Comparison of ENCODE assay signal across 28 cellular contexts in genomic region chr19:7908078-7908699, GRCh38. TPM values are rescaled to one million over a fixed set of nuclear protein-coding genes. Genes with fewer than 3 reads are reported as not detected.
DNase-seq lines count a peak whose midpoint lies in the region; ATAC-seq, FAIRE-seq and TF ChIP-seq lines count a peak whose summit lies in the region.
"Had no signal": no experiment of that assay in that cellular context is flagged by ENCODE, and none has a peak within 500 bp of the region (broad histone marks: within the 10 kb centered on the region; RNA-seq: fewer than 3 reads in every experiment).

No MANE protein-coding gene starts in this region.

- WGBS in right cardiac atrium = 70% methylated on average over 14 of the region's 14 CpGs
- 59 to 65% methylated on average over 14 of the region's 14 CpGs for WGBS in heart right ventricle, 2 donors
- 92% methylated on average over 10 of the region's 14 CpGs; no CpG with 5 or more reads in 1 of the 2 experiments for WGBS in H1 (ENCODE audit: extremely low coverage in 1 of 2, insufficient coverage in 1 of 2, insufficient read length in 1 of 2, insufficient replicate concordance in 2 of 2, low coverage in 1 of 2, low lambda C conversion rate in 2 of 2, missing lambda C conversion rate in 1 of 2), 2 experiments

- H3K27me3 Mint-ChIP-seq in CD8-positive, alpha-beta memory T cell = peaks cover 0 to 9% of the 10 kb centered on the region in 2 donors

- H4K8ac ChIP-seq in H1 (ENCODE audit: extremely low read depth, insufficient read depth, low read length) = no peak overlapping the region

- TF ChIP-seq POLR2A in H1 (IDR thresholded peaks at IDR 0.05; ENCODE audit: control extremely low read depth in 1 of 2, low read depth in 2 of 2, low read length in 2 of 2) = no peak

- H3K4me1 ChIP-seq in right cardiac atrium (ENCODE audit: control insufficient read depth, insufficient read depth, low read length) = peaks cover 5% of the 10 kb centered on the region
- H3K4me1 ChIP-seq in heart right ventricle = peaks cover 11 to 54% (median 33%) of the 10 kb centered on the region in 9 donors
- H3K4me1 ChIP-seq in H1 (replicated peaks in 1 of 4; ENCODE audit: control insufficient read depth in 3 of 4, insufficient read depth in 4 of 4, low read length in 3 of 4) = peaks cover 0 to 6% (median 4%) of the 10 kb centered on the region in 4 experiments; a peak in 5 of 7 replicates
- H3K4me1 ChIP-seq in CD8-positive, alpha-beta memory T cell (ENCODE audit: insufficient read depth, low read length) = peaks cover 27% of the 10 kb centered on the region

- H2BK120ac ChIP-seq in H1 (replicated peaks; ENCODE audit: low read depth, low read length) = no peak overlapping the region

- H3K23ac ChIP-seq in H1 (ENCODE audit: insufficient read length) = no peak overlapping the region

- H3K4me3 ChIP-seq in right cardiac atrium (ENCODE audit: low read length) (no peak overlapping the region), heart right ventricle (no peak overlapping the region), H1 (ENCODE audit: extremely low read depth in 1 of 4, insufficient read depth in 2 of 4, low read depth in 3 of 4, low read length in 4 of 4) (no peak overlapping the region)
- no peak overlapping the region for H3K4me3 ChIP-seq in CD8-positive, alpha-beta memory T cell (ENCODE audit: low read length)
- H3K4me3 ChIP-seq: gastroesophageal sphincter, psoas muscle, vagina had no signal

- peaks cover 6% of the 10 kb centered on the region; the same call in 1 of the 2 replicates for H3K23me2 ChIP-seq in H1 (ENCODE audit: low read depth, low read length)

- H3K18ac ChIP-seq in H1 (ENCODE audit: extremely low read depth, low read length) = no peak overlapping the region

- H3K36me3 Mint-ChIP-seq in CD8-positive, alpha-beta memory T cell = peaks cover 3 to 54% (median 10%) of the 10 kb centered on the region in 3 donors

- no peak overlapping the region for H4K5ac ChIP-seq in H1 (ENCODE audit: insufficient read length, low read depth, low read length)

- no peak overlapping the region for H3K27ac ChIP-seq in right cardiac atrium (ENCODE audit: low read length)
- peak overlapping the region in 1 of 10 donors; percentile 36 for H3K27ac ChIP-seq in heart right ventricle
- no peak overlapping the region for H3K27ac ChIP-seq in H1 (ENCODE audit: low read depth, low read length)
- no peak overlapping the region for H3K27ac ChIP-seq in CD8-positive, alpha-beta memory T cell (ENCODE audit: low read depth, low read length)
- H3K27ac ChIP-seq: gastroesophageal sphincter, psoas muscle, vagina, VCaP had no signal

- no peak overlapping the region for H3K4me2 ChIP-seq in H1 (ENCODE audit: insufficient read depth in 1 of 2, low read depth in 2 of 2, low read length in 2 of 2)

- H2BK5ac ChIP-seq in H1 (ENCODE audit: low read depth, low read length) = no peak overlapping the region

- no peak overlapping the region for H2AK5ac ChIP-seq in H1 (ENCODE audit: low read depth, low read length)

- H3K9me3 ChIP-seq in right cardiac atrium (ENCODE audit: control insufficient read depth, low read length) (no peaks in the 10 kb centered on the region), heart right ventricle (no peaks in the 10 kb centered on the region), H1 (ENCODE audit: insufficient read depth in 2 of 2, low read depth in 1 of 2, low read length in 1 of 2) (no peaks in the 10 kb centered on the region)
- H3K9me3 ChIP-seq in CD8-positive, alpha-beta memory T cell (ENCODE audit: low read length) = no peaks in the 10 kb centered on the region
- H3K9me3 ChIP-seq: gastroesophageal sphincter, psoas muscle, vagina had no signal

- H3K36me3 ChIP-seq in heart right ventricle (peaks cover 4 to 63% (median 33%) of the 10 kb centered on the region in 9 donors), H1 (ENCODE audit: control insufficient read depth in 2 of 4, insufficient read depth in 4 of 4, low read length in 3 of 4) (peaks cover 5 to 30% (median 16%) of the 10 kb centered on the region in 4 experiments; a peak in 5 of 8 replicates)
- peaks cover 8% of the 10 kb centered on the region for H3K36me3 ChIP-seq in CD8-positive, alpha-beta memory T cell (ENCODE audit: insufficient read depth, low read length)

- TF ChIP-seq CTCF in heart right ventricle (IDR thresholded peaks at IDR 0.05) = no peak
- TF ChIP-seq CTCF in H1 (IDR thresholded peaks at IDR 0.05; ENCODE audit: control extremely low read depth in 1 of 3, insufficient read depth in 1 of 3, low read depth in 1 of 3, low read length in 3 of 3) = peak; percentile 7 to 17 (median 10); a peak in 2 of 4 replicates

- H3K79me2 ChIP-seq in H1 (ENCODE audit: control insufficient read depth in 1 of 2, insufficient read depth in 2 of 2, low read length in 2 of 2) = peaks cover 0 to 22% of the 10 kb centered on the region in 2 experiments; a peak in 2 of 4 replicates

- FAIRE-seq in H1 (lab: Jason Lieb, UNC) = no peak
- FAIRE-seq: A204.1 had no signal

- H3K14ac ChIP-seq in H1 (ENCODE audit: insufficient read length) = no peak overlapping the region

- H3K4ac ChIP-seq in H1 (replicated peaks; ENCODE audit: insufficient read length, low read depth, low read length) = no peak overlapping the region

- peak overlapping the region in 2 of 8 donors; percentile 40 to 81 for H3K27ac Mint-ChIP-seq in CD8-positive, alpha-beta memory T cell
- H3K27ac Mint-ChIP-seq: activated CD4-positive, alpha-beta T cell treated with anti-CD3 and anti-CD28 coated beads, Interleukin-2, amount 10 ng/mL, durations not matched to agents 24 days and 14 days; activated naive CD8-positive, alpha-beta T cell treated with anti-CD3 and anti-CD28 coated beads, Interleukin-2, amount 50 U/mL, for 24 hours had no signal

- no peak overlapping the region for H2AFZ ChIP-seq in H1 (ENCODE audit: low read length)

- DNase-seq in right cardiac atrium (peak in 2 of 3 donors; percentile 54 to 61), heart right ventricle (no peak), H1 (ENCODE audit: low read depth in 1 of 2, low spot score in 2 of 2) (no peak), hippocampal formation (lab: John Stamatoyannopoulos, UW) (no peak)
- DNase-seq in CD8-positive, alpha-beta memory T cell = no peak
- DNase-seq: activated CD4-positive, alpha-beta T cell treated with anti-CD3 and anti-CD28 coated beads, Interleukin-2, amount 10 ng/mL, durations not matched to agents 24 days and 14 days; activated naive CD8-positive, alpha-beta T cell treated with anti-CD3 and anti-CD28 coated beads, Interleukin-2, amount 50 U/mL, for 24 hours; activated T-cell treated with anti-CD3 and anti-CD28 coated beads, Interleukin-2, amount 50 U/mL, for 48 hours; AML-193; hypothalamus; NCI-H1092 treated with DMSO at 0.1 percent for 48 hours; NCI-H187 treated with DMSO at 0.1 percent for 48 hours; NCI-H526; NK-92 treated with Interleukin-12 subunit alpha and Interleukin-12 subunit beta, amount 100 ng/mL, for 24 hours; psoas muscle; SIG-M5; stimulated activated naive CD4-positive, alpha-beta T cell treated with Interleukin-2 at 50 U/mL for 16 hours had no signal

- no peak overlapping the region for H2BK15ac ChIP-seq in H1 (ENCODE audit: low read length)

- H3K27me3 ChIP-seq in right cardiac atrium (ENCODE audit: control insufficient read depth, insufficient read depth) (no peaks in the 10 kb centered on the region), heart right ventricle (peaks cover 0 to 8% (median 0%) of the 10 kb centered on the region in 7 donors), H1 (replicated peaks in 1 of 4; ENCODE audit: control insufficient read depth in 3 of 4, extremely low read depth in 1 of 4, insufficient read depth in 3 of 4, low read length in 3 of 4) (no peaks in the 10 kb centered on the region)
- no peaks in the 10 kb centered on the region for H3K27me3 ChIP-seq in CD8-positive, alpha-beta memory T cell (ENCODE audit: insufficient read depth, low read length, poor library complexity, severe bottlenecking)
- H3K27me3 ChIP-seq: gastroesophageal sphincter, vagina had no signal

- TF ChIP-seq RAD21 in H1 (IDR thresholded peaks at IDR 0.05 in 1 of 2, conservative IDR thresholded peaks at IDR 0.05 in 1 of 2; ENCODE audit: low read depth in 2 of 2, low read length in 2 of 2) = no peak

- TF ChIP-seq EP300 in H1 (IDR thresholded peaks at IDR 0.05; ENCODE audit: borderline replicate concordance in 1 of 2, low read depth in 2 of 2, low read length in 2 of 2) = no peak

- H4K20me1 ChIP-seq in H1 (replicated peaks in 1 of 2; ENCODE audit: control insufficient read depth in 1 of 2, insufficient read depth in 2 of 2, low read length in 2 of 2) = peaks cover 5 to 19% of the 10 kb centered on the region in 2 experiments

- peaks cover 16 to 37% (median 19%) of the 10 kb centered on the region in 3 donors for H3K4me1 Mint-ChIP-seq in CD8-positive, alpha-beta memory T cell

- intact Hi-C loops in right cardiac atrium (cut with DNase I) (no loop called here), heart right ventricle (cut with DNase I) (no loop called here)

- POLR2A ChIA-PET in H1 (lab: Charles Lee; ENCODE audit: partially characterized antibody) = interaction anchor here (1.0 to 2.3 kb wide), 8 partner anchors 8 to 50 kb away, joined by 4 to 12 read pairs (median 6); partner anchors contain the start of gene TIMM44
- POLR2A ChIA-PET in CD8-positive, alpha-beta memory T cell (lab: Charles Lee) = interaction anchor here (0.7 kb wide), 1 partner anchor 482 kb away, joined by 4 read pairs; the partner anchor contains the start of gene RAB11B

- H4K91ac ChIP-seq in H1 (replicated peaks; ENCODE audit: insufficient read length, low read length) = no peak overlapping the region

- CTCF ChIA-PET in H1 (lab: Charles Lee; ENCODE audit: partially characterized antibody) = interaction anchor here (0.8 to 1.8 kb wide), 9 partner anchors 8 to 186 kb away, joined by 3 to 12 read pairs (median 4); no protein-coding TSS in a partner anchor
- CTCF ChIA-PET in CD8-positive, alpha-beta memory T cell (lab: Charles Lee) = interaction anchor here (2.1 kb wide), 1 partner anchor 10 kb away, joined by 8 read pairs; no protein-coding TSS in a partner anchor

- H2BK12ac ChIP-seq in H1 (ENCODE audit: low read depth, low read length) = no peak overlapping the region

- no peak overlapping the region for H2BK20ac ChIP-seq in H1 (ENCODE audit: low read length)

- ATAC-seq in right cardiac atrium (no peak), heart right ventricle (no peak), GM21786 (IDR thresholded peaks at IDR 0.05; ENCODE audit: unreplicated experiment) (no peak)
- ATAC-seq: activated naive CD8-positive, alpha-beta T cell treated with anti-CD3 and anti-CD28 coated beads, Interleukin-2, amount 50 U/mL, for 24 hours; gastroesophageal sphincter; Panc1; psoas muscle had no signal

- peak overlapping the region in 1 of 7 donors; percentile 40 for H3K4me3 Mint-ChIP-seq in CD8-positive, alpha-beta memory T cell
- H3K4me3 Mint-ChIP-seq: activated CD4-positive, alpha-beta T cell treated with anti-CD3 and anti-CD28 coated beads, Interleukin-2, amount 10 ng/mL, durations not matched to agents 24 days and 14 days; activated naive CD8-positive, alpha-beta T cell treated with anti-CD3 and anti-CD28 coated beads, Interleukin-2, amount 50 U/mL, for 24 hours; immature natural killer cell had no signal

- H3K56ac ChIP-seq in H1 (replicated peaks; ENCODE audit: insufficient read length, low read depth, low read length) = no peak overlapping the region

- peaks cover 0 to 3% (median 2%) of the 10 kb centered on the region in 5 donors for H3K9me3 Mint-ChIP-seq in CD8-positive, alpha-beta memory T cell
- H3K9me3 Mint-ChIP-seq: activated CD4-positive, alpha-beta T cell treated with anti-CD3 and anti-CD28 coated beads, Interleukin-2, amount 10 ng/mL, durations not matched to agents 24 days and 14 days; activated naive CD8-positive, alpha-beta T cell treated with anti-CD3 and anti-CD28 coated beads, Interleukin-2, amount 50 U/mL, for 24 hours had no signal

- peaks cover 11% of the 10 kb centered on the region for H3K79me1 ChIP-seq in H1 (ENCODE audit: low read depth, low read length)

- H3K9ac ChIP-seq in H1 (replicated peaks in 1 of 4; ENCODE audit: extremely low read depth in 1 of 4, low read depth in 3 of 4, low read length in 3 of 4) = no peak overlapping the region

RNA-seq across cellular contexts. Expression of gene MAP2K7, which starts 4.5 kb away (rescaled TPM):
- total RNA-seq in right cardiac atrium (10 to 100 TPM; 23.2 to 32.6 (median 28.5) TPM), heart right ventricle (10 to 100 TPM; 21.3 to 32.5 (median 24.6) TPM)
- polyA plus RNA-seq in right cardiac atrium (26.9 TPM), heart right ventricle (10 to 100 TPM; 13.1 to 53.8 TPM), H1 (2011; rRNA removed) (8.9 and 16.6 TPM in 2 replicates)
- 38.3 and 41.5 TPM in 2 replicates for total RNA-seq in H1 (2021; fragmentation: NEBNext Ultra II Directional; extraction: Animal tissue kit (Norgen Biotek cat#: 25700))
- polyA plus RNA-seq in H1 (2011; cell fraction: cytosol; rRNA removed) = 16.5 TPM
- polyA plus RNA-seq in H1 (2011; cell fraction: nucleus; rRNA removed) = 35.7 TPM
- 20.9 to 28.0 TPM (median 25.4 TPM) in 4 replicates for polyA plus RNA-seq in H1 (2012, experiment 1 of 2)
- polyA plus RNA-seq in H1 (2012, experiment 2 of 2) = 25.2 TPM
- 28.9 TPM for polyA plus RNA-seq in H1 (2013, experiment 1 of 2)
- polyA plus RNA-seq in H1 (2013, experiment 2 of 2) = 27.2 TPM
- polyA minus RNA-seq in H1 (2011; rRNA and poly(A)+ RNA removed) = 9.2 and 11.4 TPM in 2 replicates
- polyA minus RNA-seq in H1 (2011; cell fraction: cytosol; rRNA and poly(A)+ RNA removed) = 17.8 TPM
- polyA minus RNA-seq in H1 (2011; cell fraction: nucleus; rRNA and poly(A)+ RNA removed) = 14.4 TPM
- total RNA-seq in CD8-positive, alpha-beta memory T cell = 10 to 100 TPM; 35.9 to 38.3 TPM
- polyA plus RNA-seq in CD8-positive, alpha-beta memory T cell = 2.0 TPM

RNA-seq across cellular contexts. Expression of gene TGFBR3L, which starts 6.4 kb away (rescaled TPM):
- total RNA-seq in right cardiac atrium (10 to 100 TPM in 3 of 4 donors, 1 to 10 TPM in 1; 8.0 to 17.6 (median 14.5) TPM), heart right ventricle (10 to 100 TPM in 2 of 10 donors, 1 to 10 TPM in 8; 1.1 to 11.6 (median 4.7) TPM)
- polyA plus RNA-seq in right cardiac atrium (2.4 TPM), heart right ventricle (1 to 10 TPM; 1.9 to 2.3 TPM), H1 (2011; rRNA removed) (3.1 and 8.9 TPM in 2 replicates)
- 3.7 and 4.3 TPM in 2 replicates for total RNA-seq in H1 (2021; fragmentation: NEBNext Ultra II Directional; extraction: Animal tissue kit (Norgen Biotek cat#: 25700))
- polyA plus RNA-seq in H1 (2011; cell fraction: cytosol; rRNA removed) = 2.2 TPM
- 3.3 TPM for polyA plus RNA-seq in H1 (2011; cell fraction: nucleus; rRNA removed)
- 3.3 to 6.1 TPM (median 4.6 TPM) in 4 replicates for polyA plus RNA-seq in H1 (2012, experiment 1 of 2)
- 2.7 TPM for polyA plus RNA-seq in H1 (2012, experiment 2 of 2)
- 5.3 TPM for polyA plus RNA-seq in H1 (2013, experiment 1 of 2)
- polyA plus RNA-seq in H1 (2013, experiment 2 of 2) = 5.7 TPM
- not detected in 2 replicates for polyA minus RNA-seq in H1 (2011; rRNA and poly(A)+ RNA removed)
- 3.7 TPM for polyA minus RNA-seq in H1 (2011; cell fraction: cytosol; rRNA and poly(A)+ RNA removed)
- 2.4 TPM for polyA minus RNA-seq in H1 (2011; cell fraction: nucleus; rRNA and poly(A)+ RNA removed)
- total RNA-seq in CD8-positive, alpha-beta memory T cell = 1 to 10 TPM; 7.7 to 8.6 TPM
- polyA plus RNA-seq in CD8-positive, alpha-beta memory T cell = 1.3 TPM
- total RNA-seq: G401, H4, mesenteric fat pad had no signal
- polyA plus RNA-seq: fibroblast of lung had no signal

RNA-seq across cellular contexts. Expression of gene SNAPC2, which starts 11.9 kb away (rescaled TPM):
- total RNA-seq in right cardiac atrium (10 to 100 TPM in 3 of 4 donors, 1 to 10 TPM in 1; 9.6 to 14.4 (median 11.0) TPM), heart right ventricle (10 to 100 TPM in 3 of 10 donors, 1 to 10 TPM in 7; 5.7 to 12.9 (median 9.5) TPM)
- polyA plus RNA-seq in right cardiac atrium (12.2 TPM), heart right ventricle (10 to 100 TPM in 1 of 2 donors, 1 to 10 TPM in 1; 7.3 to 26.1 TPM), H1 (2011; rRNA removed) (18.2 and 29.0 TPM in 2 replicates)
- 20.3 and 22.9 TPM in 2 replicates for total RNA-seq in H1 (2021; fragmentation: NEBNext Ultra II Directional; extraction: Animal tissue kit (Norgen Biotek cat#: 25700))
- polyA plus RNA-seq in H1 (2011; cell fraction: cytosol; rRNA removed) = 16.9 TPM
- 29.6 TPM for polyA plus RNA-seq in H1 (2011; cell fraction: nucleus; rRNA removed)
- polyA plus RNA-seq in H1 (2012, experiment 1 of 2) = 20.8 to 23.5 TPM (median 21.4 TPM) in 4 replicates
- 25.4 TPM for polyA plus RNA-seq in H1 (2012, experiment 2 of 2)
- polyA plus RNA-seq in H1 (2013, experiment 1 of 2) = 27.7 TPM
- 29.0 TPM for polyA plus RNA-seq in H1 (2013, experiment 2 of 2)
- polyA minus RNA-seq in H1 (2011; rRNA and poly(A)+ RNA removed) = 5.7 and 6.0 TPM in 2 replicates
- 13.8 TPM for polyA minus RNA-seq in H1 (2011; cell fraction: cytosol; rRNA and poly(A)+ RNA removed)
- polyA minus RNA-seq in H1 (2011; cell fraction: nucleus; rRNA and poly(A)+ RNA removed) = 9.5 TPM
- 10 to 100 TPM; 17.4 to 18.2 TPM for total RNA-seq in CD8-positive, alpha-beta memory T cell
- polyA plus RNA-seq in CD8-positive, alpha-beta memory T cell = 21.9 TPM

RNA-seq across cellular contexts. Expression of gene CTXN1, which starts 17.7 kb away (rescaled TPM):
- total RNA-seq in right cardiac atrium (under 1 TPM in 2 of 4 donors, not detected in 2; 0.24 to 0.34 TPM), heart right ventricle (under 1 TPM in 6 of 10 donors, not detected in 4; 0.18 to 0.44 (median 0.24) TPM)
- polyA plus RNA-seq in right cardiac atrium (0.16 TPM), heart right ventricle (under 1 TPM in 1 of 2 donors, not detected in 1; 0.74 TPM), H1 (2011; rRNA removed) (16.4 and 39.1 TPM in 2 replicates)
- 58.0 and 64.5 TPM in 2 replicates for total RNA-seq in H1 (2021; fragmentation: NEBNext Ultra II Directional; extraction: Animal tissue kit (Norgen Biotek cat#: 25700))
- 15.2 TPM for polyA plus RNA-seq in H1 (2011; cell fraction: cytosol; rRNA removed)
- 29.7 TPM for polyA plus RNA-seq in H1 (2011; cell fraction: nucleus; rRNA removed)
- polyA plus RNA-seq in H1 (2012, experiment 1 of 2) = 13.0 to 35.0 TPM (median 34.2 TPM) in 4 replicates
- 25.9 TPM for polyA plus RNA-seq in H1 (2012, experiment 2 of 2)
- polyA plus RNA-seq in H1 (2013, experiment 1 of 2) = 44.9 TPM
- polyA plus RNA-seq in H1 (2013, experiment 2 of 2) = 51.0 TPM
- 0.54 and 1.6 TPM in 2 replicates for polyA minus RNA-seq in H1 (2011; rRNA and poly(A)+ RNA removed)
- 38.1 TPM for polyA minus RNA-seq in H1 (2011; cell fraction: cytosol; rRNA and poly(A)+ RNA removed)
- 17.8 TPM for polyA minus RNA-seq in H1 (2011; cell fraction: nucleus; rRNA and poly(A)+ RNA removed)
- under 1 TPM; 0.42 to 0.72 TPM for total RNA-seq in CD8-positive, alpha-beta memory T cell
- polyA plus RNA-seq in CD8-positive, alpha-beta memory T cell = not detected
- polyA plus RNA-seq: immature natural killer cell had no signal

RNA-seq across cellular contexts. Expression of gene LRRC8E, which starts 19.9 kb away (rescaled TPM):
- total RNA-seq in right cardiac atrium = 1 to 10 TPM in 2 of 4 donors, under 1 TPM in 2; 0.93 to 1.2 (median 0.97) TPM
- 0.36 TPM for polyA plus RNA-seq in right cardiac atrium
- total RNA-seq in heart right ventricle = 1 to 10 TPM in 5 of 10 donors, under 1 TPM in 5; 0.33 to 3.3 (median 0.99) TPM
- 1 to 10 TPM in 1 of 2 donors, under 1 TPM in 1; 0.66 to 1.2 TPM for polyA plus RNA-seq in heart right ventricle
- 2.9 and 3.4 TPM in 2 replicates for total RNA-seq in H1 (2021; fragmentation: NEBNext Ultra II Directional; extraction: Animal tissue kit (Norgen Biotek cat#: 25700))
- polyA plus RNA-seq in H1 (2011; rRNA removed) = 2.7 and 2.8 TPM in 2 replicates
- polyA plus RNA-seq in H1 (2011; cell fraction: cytosol; rRNA removed) = 2.2 TPM
- polyA plus RNA-seq in H1 (2011; cell fraction: nucleus; rRNA removed) = 3.0 TPM
- 2.2 to 3.0 TPM (median 2.6 TPM) in 4 replicates for polyA plus RNA-seq in H1 (2012, experiment 1 of 2)
- 2.1 TPM for polyA plus RNA-seq in H1 (2012, experiment 2 of 2)
- 5.0 TPM for polyA plus RNA-seq in H1 (2013, experiment 1 of 2)
- 4.7 TPM for polyA plus RNA-seq in H1 (2013, experiment 2 of 2)
- 4.8 and 4.9 TPM in 2 replicates for polyA minus RNA-seq in H1 (2011; rRNA and poly(A)+ RNA removed)
- polyA minus RNA-seq in H1 (2011; cell fraction: cytosol; rRNA and poly(A)+ RNA removed) = 1.6 TPM
- polyA minus RNA-seq in H1 (2011; cell fraction: nucleus; rRNA and poly(A)+ RNA removed) = 3.2 TPM
- not detected for total RNA-seq in CD8-positive, alpha-beta memory T cell
- polyA plus RNA-seq in CD8-positive, alpha-beta memory T cell = not detected
- total RNA-seq: activated CD4-positive, alpha-beta T cell treated with anti-CD3 and anti-CD28 coated beads, Interleukin-2, amount 10 ng/mL, durations not matched to agents 24 days and 14 days; G401 had no signal
- polyA plus RNA-seq: immature natural killer cell had no signal

Comparison
In these comparisons a context has a peak if more than half of its experiments do, and no peak if none do; other contexts are left out.
1. DNase-seq: peak in right cardiac atrium (2 of 3); none in heart right ventricle (0 of 2), H1 (0 of 2), CD8-positive, alpha-beta memory T cell (0 of 5) and hippocampal formation (0 of 2).
2. CTCF ChIP-seq: peak in H1 (3 of 3); none in heart right ventricle (0 of 9).